ENCODE assay signal across 8 cellular contexts in genomic region chr6:53794073-53794719, GRCh38. TPM values are rescaled to one million over a fixed set of nuclear protein-coding genes. Genes with fewer than 3 reads are reported as not detected.
DNase-seq lines count a peak whose midpoint lies in the region; ATAC-seq and TF ChIP-seq lines count a peak whose summit lies in the region.

No MANE protein-coding gene starts in this region.

- TF ChIP-seq CTCF in osteocyte (IDR thresholded peaks at IDR 0.05): peak; percentile 50

- no peaks in the 10 kb centered on the region for H3K9me3 ChIP-seq in HUES48 (ENCODE audit: control insufficient read depth, insufficient read depth, low read length)

- H3K27ac Mint-ChIP-seq in activated naive CD4-positive, alpha-beta T cell treated with anti-CD3 and anti-CD28 coated beads, Interleukin-2, amount 50 U/mL, for 72 hours: peak overlapping the region; percentile 51 to 89
- peak overlapping the region; percentile 99 for H3K27ac Mint-ChIP-seq in osteocyte (ENCODE audit: unreplicated experiment)

- WGBS in urinary bladder: under 1% methylated on average over 30 of the region's 30 CpGs

- H3K36me3 Mint-ChIP-seq in activated naive CD4-positive, alpha-beta T cell treated with anti-CD3 and anti-CD28 coated beads, Interleukin-2, amount 50 U/mL, for 72 hours: peaks cover 0 to 5% of the 10 kb centered on the region in 2 donors
- peaks cover 2% of the 10 kb centered on the region for H3K36me3 Mint-ChIP-seq in osteocyte (ENCODE audit: unreplicated experiment)

- H3K36me3 ChIP-seq in HUES48 (ENCODE audit: control insufficient read depth, insufficient read depth, low read length) (no peaks in the 10 kb centered on the region), urinary bladder (ENCODE audit: insufficient read depth) (no peaks in the 10 kb centered on the region)

- no peaks in the 10 kb centered on the region for H3K9me3 Mint-ChIP-seq in activated naive CD4-positive, alpha-beta T cell treated with anti-CD3 and anti-CD28 coated beads, Interleukin-2, amount 50 U/mL, for 72 hours
- H3K9me3 Mint-ChIP-seq in osteocyte (ENCODE audit: unreplicated experiment): peaks cover 6% of the 10 kb centered on the region

- peak overlapping the region; percentile 88 for H3K9ac ChIP-seq in HUES48 (ENCODE audit: low read depth, low read length)

- intact Hi-C loops in Right ventricle myocardium inferior (cut with DNase I): loop anchor here (1.0 kb wide), 1 partner anchor 162 kb away; no protein-coding TSS in a partner anchor

- peaks cover 32% of the 10 kb centered on the region for H3K4me1 Mint-ChIP-seq in osteocyte (ENCODE audit: unreplicated experiment)

- DNase-seq in DMS79 treated with DMSO at 0.1 percent for 48 hours (lab: John Stamatoyannopoulos, UW) (peak; percentile 81), RPMI8226 (peak; percentile 92), Right ventricle myocardium inferior (ENCODE audit: missing footprints) (peak; percentile 83), osteocyte (ENCODE audit: extremely low spot score, unreplicated experiment) (peak; percentile 87)
- peak; percentile 43 to 58 for DNase-seq in activated naive CD4-positive, alpha-beta T cell treated with anti-CD3 and anti-CD28 coated beads, Interleukin-2, amount 50 U/mL, for 72 hours (ENCODE audit: low spot score in 2 of 2)

- peaks cover 24% of the 10 kb centered on the region for H3K27me3 ChIP-seq in HUES48 (ENCODE audit: control insufficient read depth, insufficient read depth, low read length)

- H3K4me3 Mint-ChIP-seq in osteocyte (ENCODE audit: unreplicated experiment): peak overlapping the region; percentile 98

- peak overlapping the region; percentile 97 for H3K4me3 ChIP-seq in HUES48 (ENCODE audit: low read depth, low read length)
- H3K4me3 ChIP-seq in urinary bladder (ENCODE audit: low read depth, low read length): peak overlapping the region; percentile 68

- no peaks in the 10 kb centered on the region for H3K27me3 Mint-ChIP-seq in osteocyte (ENCODE audit: unreplicated experiment)

- H3K4me1 ChIP-seq in HUES48 (ENCODE audit: control insufficient read depth, insufficient read depth, low read length) (peaks cover 13% of the 10 kb centered on the region), urinary bladder (ENCODE audit: insufficient read depth) (no peaks in the 10 kb centered on the region)

- ATAC-seq in GM21526 (IDR thresholded peaks at IDR 0.05; ENCODE audit: low FRiP score, unreplicated experiment): peak; percentile 45
- peak; percentile 76 to 79 for ATAC-seq in activated naive CD4-positive, alpha-beta T cell treated with anti-CD3 and anti-CD28 coated beads, Interleukin-2, amount 50 U/mL, for 72 hours
- ATAC-seq in Right ventricle myocardium inferior: peak; percentile 81

- H3K27ac ChIP-seq in HUES48 (ENCODE audit: low read depth, low read length) (peak overlapping the region; percentile 69), urinary bladder (ENCODE audit: low read depth) (peak overlapping the region; percentile 55)

RNA-seq across cellular contexts. Expression of gene LRRC1, which starts 0.6 kb away (rescaled TPM):
- total RNA-seq in activated naive CD4-positive, alpha-beta T cell treated with anti-CD3 and anti-CD28 coated beads, Interleukin-2, amount 50 U/mL, for 72 hours: 1 to 10 TPM; 1.0 to 3.6 TPM
- total RNA-seq in Right ventricle myocardium inferior (1.1 TPM), osteocyte (7.4 and 7.6 TPM in 2 replicates), urinary bladder (22.7 TPM)
- polyA plus RNA-seq in urinary bladder: 8.3 TPM

Comparison
In these comparisons a context has a peak if more than half of its experiments do, and no peak if none do; other contexts are left out.
1. Peak in every context shown above with its lines: DNase-seq, ATAC-seq, H3K4me3 ChIP-seq and H3K27ac ChIP-seq.